Comparison of ENCODE assay signal across 28 cellular contexts in genomic region chrX:40880712-40881111, GRCh38.
"Had no signal": no experiment of that assay in that cellular context is flagged by ENCODE, and none has a peak within 500 bp of the region (broad histone marks: within the 10 kb centered on the region; RNA-seq: fewer than 3 reads in every experiment).

No MANE protein-coding gene starts in this region.

- H3K27ac Mint-ChIP-seq: immature natural killer cell; natural killer cell; stimulated activated effector memory CD8-positive, alpha-beta T cell treated with anti-CD3 and anti-CD28 coated beads, Interleukin-12 subunit alpha, Interleukin-12 subunit beta, amount 100 ng/mL, for 72 hours had no signal

- DNase-seq: effector CD8-positive, alpha-beta T cell; esophagus squamous epithelium; foreskin melanocyte; glutamatergic neuron; heart right ventricle; hippocampal formation; immature natural killer cell; islet precursor cell; kidney glomerular epithelial cell; left colon; left ventricle myocardium inferior; lower lobe of right lung; natural killer cell; occipital lobe; ovary; posterior cingulate gyrus; psoas muscle; right cardiac atrium; sigmoid colon; stimulated activated CD4-positive, alpha-beta T cell treated with anti-CD3 and anti-CD28 coated beads, Interleukin-2, amount 100 ng/mL, for 24 hours; stimulated activated CD4-positive, alpha-beta T cell treated with anti-CD3 and anti-CD28 coated beads, Interleukin-4, amount 100 ng/mL, for 24 hours; stimulated activated naive CD4-positive, alpha-beta T cell treated with Interleukin-2 at 50 U/mL for 16 hours; stomach; thyroid gland; trophoblast cell had no signal

- ATAC-seq: heart right ventricle; left colon; lower lobe of right lung; natural killer cell; psoas muscle; right cardiac atrium; stimulated activated effector memory CD8-positive, alpha-beta T cell treated with anti-CD3 and anti-CD28 coated beads, Interleukin-12 subunit alpha, Interleukin-12 subunit beta, amount 100 ng/mL, for 72 hours had no signal

- H3K36me3 Mint-ChIP-seq: immature natural killer cell; natural killer cell; stimulated activated effector memory CD8-positive, alpha-beta T cell treated with anti-CD3 and anti-CD28 coated beads, Interleukin-12 subunit alpha, Interleukin-12 subunit beta, amount 100 ng/mL, for 72 hours had no signal

- H3K27me3 ChIP-seq: esophagus squamous epithelium, ovary, sigmoid colon, thyroid gland had no signal

- H3K4me1 ChIP-seq: esophagus squamous epithelium, heart right ventricle, left ventricle myocardium inferior, lower lobe of right lung, psoas muscle, sigmoid colon, stomach, thyroid gland had no signal

- H3K4me3 ChIP-seq: esophagus squamous epithelium, heart right ventricle, left ventricle myocardium inferior, lower lobe of right lung, ovary, psoas muscle, sigmoid colon, stomach, thyroid gland had no signal

- FAIRE-seq: colon, endothelial cell of umbilical vein had no signal

- H3K36me3 ChIP-seq: esophagus squamous epithelium, heart right ventricle, left ventricle myocardium inferior, lower lobe of right lung, ovary, sigmoid colon, stomach, thyroid gland had no signal

- H3K9me3 ChIP-seq: esophagus squamous epithelium, heart right ventricle, left ventricle myocardium inferior, lower lobe of right lung, ovary, psoas muscle, sigmoid colon, stomach, thyroid gland had no signal

- H3K4me3 Mint-ChIP-seq: immature natural killer cell; natural killer cell; stimulated activated effector memory CD8-positive, alpha-beta T cell treated with anti-CD3 and anti-CD28 coated beads, Interleukin-12 subunit alpha, Interleukin-12 subunit beta, amount 100 ng/mL, for 72 hours had no signal

- H3K4me1 Mint-ChIP-seq: immature natural killer cell; natural killer cell; stimulated activated effector memory CD8-positive, alpha-beta T cell treated with anti-CD3 and anti-CD28 coated beads, Interleukin-12 subunit alpha, Interleukin-12 subunit beta, amount 100 ng/mL, for 72 hours had no signal

- H3K9me3 Mint-ChIP-seq: immature natural killer cell; natural killer cell; stimulated activated effector memory CD8-positive, alpha-beta T cell treated with anti-CD3 and anti-CD28 coated beads, Interleukin-12 subunit alpha, Interleukin-12 subunit beta, amount 100 ng/mL, for 72 hours had no signal

- H3K27ac ChIP-seq: esophagus squamous epithelium, heart right ventricle, left ventricle myocardium inferior, lower lobe of right lung, ovary, psoas muscle, sigmoid colon, stomach, thyroid gland had no signal
